In genomic region chr12:116642683-116643082, GRCh38 we compare ENCODE assay signal across 1 cellular context.
TF ChIP-seq lines count a peak whose summit lies in the region.

No MANE protein-coding gene starts in this region.

TF ChIP-seq in K562, 482 proteins besides CTCF, POLR2A, EP300 and RAD21 (continued from another document):
- TF ChIP-seq MLLT1 (IDR thresholded peaks at IDR 0.05) (peak in 1 of 2 experiments; percentile 98; a peak in 2 of 4 replicates), CBX5 (IDR thresholded peaks at IDR 0.05; ENCODE audit: borderline replicate concordance, low read depth) (no peak), ZBTB17 (CRISPR knock-in tag; IDR thresholded peaks at IDR 0.05) (peak; percentile 98), ZNF23 (CRISPR knock-in tag; IDR thresholded peaks at IDR 0.05) (peak; percentile 65; the same call in 1 of the 2 replicates), SRF (CRISPR knock-in tag; IDR thresholded peaks at IDR 0.05) (no peak), HCFC1 (IDR thresholded peaks at IDR 0.05; ENCODE audit: low read depth, low read length) (no peak), CREB3L1 (IDR thresholded peaks at IDR 0.05; ENCODE audit: borderline replicate concordance, low read depth) (peak; percentile 98), EP400 (IDR thresholded peaks at IDR 0.05) (peak; percentile 44), L3MBTL2 (IDR thresholded peaks at IDR 0.05) (peak; percentile 34; the same call in 1 of the 2 replicates), YY1 (IDR thresholded peaks at IDR 0.05; ENCODE audit: borderline replicate concordance in 1 of 3, control insufficient read depth in 1 of 3, extremely low read depth in 1 of 3, insufficient read depth in 3 of 3, insufficient read length in 1 of 3, insufficient replicate concordance in 2 of 3, low read depth in 1 of 3, low read length in 2 of 3) (peak in 2 of 3 experiments; percentile 19 to 68), IRF2 (CRISPR knock-in tag; IDR thresholded peaks at IDR 0.05) (no peak), CGGBP1 (CRISPR knock-in tag; IDR thresholded peaks at IDR 0.05) (no peak), ZNF311 (CRISPR knock-in tag; IDR thresholded peaks at IDR 0.05) (no peak)
